ENCODE assay signal across 1 cellular context in genomic region chr5:83564069-83564749, GRCh38.
TF ChIP-seq lines count a peak whose summit lies in the region.

No MANE protein-coding gene starts in this region.

TF ChIP-seq in H1, 55 proteins besides CTCF, POLR2A, EP300 and RAD21:
- TF ChIP-seq GABPA (IDR thresholded peaks at IDR 0.05; ENCODE audit: borderline replicate concordance, insufficient read depth, low read length) (no peak), POU5F1 (IDR thresholded peaks at IDR 0.05; ENCODE audit: low read depth, low read length) (no peak), RXRA (IDR thresholded peaks at IDR 0.05; ENCODE audit: insufficient read depth, low read depth, low read length) (no peak), HDAC2 (IDR thresholded peaks at IDR 0.05; ENCODE audit: borderline replicate concordance in 1 of 2, low read depth in 2 of 2, low read length in 2 of 2) (no peak), SAP30 (IDR thresholded peaks at IDR 0.05; ENCODE audit: insufficient read depth, insufficient replicate concordance, low read length) (no peak), NRF1 (IDR thresholded peaks at IDR 0.05; ENCODE audit: low read depth, low read length) (no peak), KDM5A (IDR thresholded peaks at IDR 0.05; ENCODE audit: low read length) (no peak), ASH2L (IDR thresholded peaks at IDR 0.05; ENCODE audit: low read length) (no peak), TAF7 (optimal IDR thresholded peaks at IDR 0.05; ENCODE audit: borderline replicate concordance, low read depth, low read length) (no peak)
- TF ChIP-seq, protein P1, sequence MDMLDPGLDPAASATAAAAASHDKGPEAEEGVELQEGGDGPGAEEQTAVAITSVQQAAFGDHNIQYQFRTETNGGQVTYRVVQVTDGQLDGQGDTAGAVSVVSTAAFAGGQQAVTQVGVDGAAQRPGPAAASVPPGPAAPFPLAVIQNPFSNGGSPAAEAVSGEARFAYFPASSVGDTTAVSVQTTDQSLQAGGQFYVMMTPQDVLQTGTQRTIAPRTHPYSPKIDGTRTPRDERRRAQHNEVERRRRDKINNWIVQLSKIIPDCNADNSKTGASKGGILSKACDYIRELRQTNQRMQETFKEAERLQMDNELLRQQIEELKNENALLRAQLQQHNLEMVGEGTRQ (IDR thresholded peaks at IDR 0.05; ENCODE audit: low read length), result no peak
